13 cellular contexts compared by ENCODE assay signal in genomic region chr10:557792-558328, GRCh38.
DNase-seq lines count a peak whose midpoint lies in the region; ATAC-seq and TF ChIP-seq lines count a peak whose summit lies in the region.
"Had no signal": no experiment of that assay in that cellular context is flagged by ENCODE, and none has a peak within 500 bp of the region (broad histone marks: within the 10 kb centered on the region; RNA-seq: fewer than 3 reads in every experiment).

No MANE protein-coding gene starts in this region.

- CTCF ChIA-PET in HEK293T (lab: Yijun Ruan, JAX) (interaction anchor here (0.9 kb wide), 1 partner anchor 14 kb away, joined by 3 read pairs; no protein-coding TSS in a partner anchor), WTC11 (lab: Charles Lee) (interaction anchor here (1.4 kb wide), 1 partner anchor 231 kb away, joined by 5 read pairs; no protein-coding TSS in a partner anchor)
- CTCF ChIA-PET in naive thymus-derived CD4-positive, alpha-beta T cell (lab: Charles Lee), result no interaction called here

- no peaks in the 10 kb centered on the region for H3K9me3 ChIP-seq in naive thymus-derived CD4-positive, alpha-beta T cell (ENCODE audit: control insufficient read depth in 2 of 3, low read length in 3 of 3)
- H3K9me3 ChIP-seq: adrenal gland, HAP-1, pancreas had no signal

- no peaks in the 10 kb centered on the region for H3K36me3 ChIP-seq in naive thymus-derived CD4-positive, alpha-beta T cell (ENCODE audit: control insufficient read depth in 2 of 3, insufficient read depth in 3 of 3, low read length in 3 of 3)
- H3K36me3 ChIP-seq: adrenal gland, HAP-1, pancreas had no signal

- ATAC-seq in WTC11, result no peak
- peak; percentile 75 for ATAC-seq in naive thymus-derived CD4-positive, alpha-beta T cell
- no peak for ATAC-seq in activated naive CD8-positive, alpha-beta T cell treated with anti-CD3 and anti-CD28 coated beads, Interleukin-2, amount 50 U/mL, for 24 hours
- ATAC-seq: pancreas had no signal

- H3K4me1 Mint-ChIP-seq in activated T-cell treated with anti-CD3 and anti-CD28 coated beads, Interleukin-2, amount 50 U/mL, for 24 hours (ENCODE audit: low read depth), result peaks cover 12% of the 10 kb centered on the region
- H3K4me1 Mint-ChIP-seq in WTC11, result peaks cover 51% of the 10 kb centered on the region
- H3K4me1 Mint-ChIP-seq in naive thymus-derived CD4-positive, alpha-beta T cell, result peaks cover 4 to 18% (median 11%) of the 10 kb centered on the region in 7 donors
- no peaks in the 10 kb centered on the region for H3K4me1 Mint-ChIP-seq in activated naive CD8-positive, alpha-beta T cell treated with anti-CD3 and anti-CD28 coated beads, Interleukin-2, amount 50 U/mL, for 24 hours

- no peak overlapping the region for H3K4me3 ChIP-seq in naive thymus-derived CD4-positive, alpha-beta T cell (ENCODE audit: low read length)
- H3K4me3 ChIP-seq: adrenal gland, HAP-1, pancreas had no signal

- peaks cover 4% of the 10 kb centered on the region for H3K27me3 Mint-ChIP-seq in activated T-cell treated with anti-CD3 and anti-CD28 coated beads, Interleukin-2, amount 50 U/mL, for 24 hours
- no peaks in the 10 kb centered on the region for H3K27me3 Mint-ChIP-seq in WTC11 (ENCODE audit: low read depth)
- H3K27me3 Mint-ChIP-seq in naive thymus-derived CD4-positive, alpha-beta T cell, result peaks cover 0 to 6% (median 3%) of the 10 kb centered on the region in 5 donors
- peaks cover 12% of the 10 kb centered on the region for H3K27me3 Mint-ChIP-seq in activated naive CD8-positive, alpha-beta T cell treated with anti-CD3 and anti-CD28 coated beads, Interleukin-2, amount 50 U/mL, for 24 hours

- H3K4me1 ChIP-seq in naive thymus-derived CD4-positive, alpha-beta T cell (ENCODE audit: control insufficient read depth in 2 of 2, insufficient read depth in 2 of 2, low read length in 2 of 2), result no peaks in the 10 kb centered on the region
- H3K4me1 ChIP-seq: adrenal gland, HAP-1 had no signal

- DNase-seq in activated T-cell treated with anti-CD3 and anti-CD28 coated beads, Interleukin-2, amount 50 U/mL, for 24 hours, result peak; percentile 34
- no peak for DNase-seq in activated T-cell treated with anti-CD3 and anti-CD28 coated beads for 4 hours
- DNase-seq in HEK293T (ENCODE audit: extremely low spot score), result peak; percentile 36
- DNase-seq in WTC11 (ENCODE audit: low spot score), result peak; percentile 32
- DNase-seq in naive thymus-derived CD4-positive, alpha-beta T cell, result peak in 6 of 9 donors; percentile 4 to 61 (median 34)
- no peak for DNase-seq in NCI-H2081 (lab: John Stamatoyannopoulos, UW)
- no peak for DNase-seq in cortex of kidney (lab: John Stamatoyannopoulos, UW)
- DNase-seq in activated naive CD8-positive, alpha-beta T cell treated with anti-CD3 and anti-CD28 coated beads, Interleukin-2, amount 50 U/mL, for 24 hours, result no peak
- DNase-seq: hypothalamus, Kasumi-1 had no signal

- H3K27ac ChIP-seq in naive thymus-derived CD4-positive, alpha-beta T cell (ENCODE audit: low read depth, low read length), result no peak overlapping the region
- H3K27ac ChIP-seq: adrenal gland, pancreas had no signal

- intact Hi-C loops in naive thymus-derived CD4-positive, alpha-beta T cell (cut with micrococcal nuclease), result loop anchor here in 1 of 2 donors (5.0 kb wide), 1 partner anchor 429 kb away; the partner anchor contains the start of gene GTPBP4

- POLR2A ChIA-PET in HEK293T (lab: Yijun Ruan, JAX) (no interaction called here), WTC11 (lab: Charles Lee) (interaction anchor here (1.3 kb wide), 1 partner anchor 9 kb away, joined by 4 read pairs; no protein-coding TSS in a partner anchor)
- POLR2A ChIA-PET in naive thymus-derived CD4-positive, alpha-beta T cell (lab: Charles Lee), result no interaction called here

- H3K36me3 Mint-ChIP-seq in activated T-cell treated with anti-CD3 and anti-CD28 coated beads, Interleukin-2, amount 50 U/mL, for 24 hours (ENCODE audit: low read depth), result no peaks in the 10 kb centered on the region
- no peaks in the 10 kb centered on the region for H3K36me3 Mint-ChIP-seq in WTC11
- no peaks in the 10 kb centered on the region for H3K36me3 Mint-ChIP-seq in naive thymus-derived CD4-positive, alpha-beta T cell
- no peaks in the 10 kb centered on the region for H3K36me3 Mint-ChIP-seq in activated naive CD8-positive, alpha-beta T cell treated with anti-CD3 and anti-CD28 coated beads, Interleukin-2, amount 50 U/mL, for 24 hours (ENCODE audit: low read depth)

- H3K4me3 Mint-ChIP-seq in activated T-cell treated with anti-CD3 and anti-CD28 coated beads, Interleukin-2, amount 50 U/mL, for 24 hours, result no peak overlapping the region
- H3K4me3 Mint-ChIP-seq in WTC11, result no peak overlapping the region
- H3K4me3 Mint-ChIP-seq in naive thymus-derived CD4-positive, alpha-beta T cell, result peak overlapping the region in 6 of 10 donors; percentile 4 to 52 (median 46)
- no peak overlapping the region for H3K4me3 Mint-ChIP-seq in activated naive CD8-positive, alpha-beta T cell treated with anti-CD3 and anti-CD28 coated beads, Interleukin-2, amount 50 U/mL, for 24 hours

- TF ChIP-seq CTCF in WTC11 (IDR thresholded peaks at IDR 0.05), result no peak

- H3K27ac Mint-ChIP-seq in activated T-cell treated with anti-CD3 and anti-CD28 coated beads, Interleukin-2, amount 50 U/mL, for 24 hours, result no peak overlapping the region
- H3K27ac Mint-ChIP-seq in WTC11, result peak overlapping the region; percentile 65; the same call in 1 of the 2 replicates
- H3K27ac Mint-ChIP-seq in naive thymus-derived CD4-positive, alpha-beta T cell, result peak overlapping the region in 3 of 9 donors; percentile 78 to 86 (median 85)
- no peak overlapping the region for H3K27ac Mint-ChIP-seq in activated naive CD8-positive, alpha-beta T cell treated with anti-CD3 and anti-CD28 coated beads, Interleukin-2, amount 50 U/mL, for 24 hours

- H3K9me3 Mint-ChIP-seq in activated T-cell treated with anti-CD3 and anti-CD28 coated beads, Interleukin-2, amount 50 U/mL, for 24 hours, result no peaks in the 10 kb centered on the region
- H3K9me3 Mint-ChIP-seq in WTC11, result peaks cover 5% of the 10 kb centered on the region; the same call in 1 of the 2 replicates
- H3K9me3 Mint-ChIP-seq in naive thymus-derived CD4-positive, alpha-beta T cell, result peaks cover 0 to 2% (median 0%) of the 10 kb centered on the region in 11 donors
- no peaks in the 10 kb centered on the region for H3K9me3 Mint-ChIP-seq in activated naive CD8-positive, alpha-beta T cell treated with anti-CD3 and anti-CD28 coated beads, Interleukin-2, amount 50 U/mL, for 24 hours

- H3K27me3 ChIP-seq in naive thymus-derived CD4-positive, alpha-beta T cell (ENCODE audit: control insufficient read depth in 2 of 2, insufficient read depth in 2 of 2, low read length in 2 of 2), result no peaks in the 10 kb centered on the region
- H3K27me3 ChIP-seq: adrenal gland, pancreas had no signal

TF ChIP-seq in HEK293T, 16 proteins besides CTCF, POLR2A, EP300 and RAD21:
- TF ChIP-seq FOXM1 (IDR thresholded peaks at IDR 0.05; ENCODE audit: borderline replicate concordance), result no peak
- no peak for TF ChIP-seq ARNT (IDR thresholded peaks at IDR 0.05)
- TF ChIP-seq NFRKB (IDR thresholded peaks at IDR 0.05), result no peak
- no peak for TF ChIP-seq SP1 (IDR thresholded peaks at IDR 0.05)
- TF ChIP-seq L3MBTL2 (conservative IDR thresholded peaks at IDR 0.05), result no peak
- TF ChIP-seq LEF1 (IDR thresholded peaks at IDR 0.05; ENCODE audit: borderline replicate concordance), result no peak
- no peak for TF ChIP-seq FOXA1 (IDR thresholded peaks at IDR 0.05)
- TF ChIP-seq PKNOX1 (IDR thresholded peaks at IDR 0.05), result no peak
- no peak for TF ChIP-seq FOXK2 (IDR thresholded peaks at IDR 0.05)
- TF ChIP-seq ZNF384 (IDR thresholded peaks at IDR 0.05), result no peak
- TF ChIP-seq SUZ12 (IDR thresholded peaks at IDR 0.05), result no peak

TF ChIP-seq in WTC11, 78 proteins besides CTCF, POLR2A, EP300 and RAD21 (continues in another document):
- no peak for TF ChIP-seq PRDM15 (CRISPR knock-in tag; IDR thresholded peaks at IDR 0.05)

Comparison
In these comparisons a context has a peak if more than half of its experiments do, and no peak if none do; other contexts are left out.
1. DNase-seq: peak in activated T-cell treated with anti-CD3 and anti-CD28 coated beads, Interleukin-2, amount 50 U/mL, for 24 hours (single experiment), HEK293T (single experiment), WTC11 (single experiment) and naive thymus-derived CD4-positive, alpha-beta T cell (6 of 9); none in activated T-cell treated with anti-CD3 and anti-CD28 coated beads for 4 hours (single experiment), NCI-H2081 (0 of 2), cortex of kidney (single experiment) and activated naive CD8-positive, alpha-beta T cell treated with anti-CD3 and anti-CD28 coated beads, Interleukin-2, amount 50 U/mL, for 24 hours (single experiment).
2. H3K4me3 Mint-ChIP-seq: peak in naive thymus-derived CD4-positive, alpha-beta T cell (6 of 10); none in activated T-cell treated with anti-CD3 and anti-CD28 coated beads, Interleukin-2, amount 50 U/mL, for 24 hours (single experiment), WTC11 (single experiment) and activated naive CD8-positive, alpha-beta T cell treated with anti-CD3 and anti-CD28 coated beads, Interleukin-2, amount 50 U/mL, for 24 hours (single experiment).